In genomic region chr17:55495239-55495638, GRCh38 we compare ENCODE assay signal across 1 cellular context.
A peak's percentile ranks its signal among the peaks of the same experiment; 100 is the strongest.
TF ChIP-seq lines count a peak whose summit lies in the region.

No MANE protein-coding gene starts in this region.

TF ChIP-seq in HEK293, 187 proteins besides CTCF, POLR2A, EP300 and RAD21 (continued from another document):
- TF ChIP-seq, protein P1, sequence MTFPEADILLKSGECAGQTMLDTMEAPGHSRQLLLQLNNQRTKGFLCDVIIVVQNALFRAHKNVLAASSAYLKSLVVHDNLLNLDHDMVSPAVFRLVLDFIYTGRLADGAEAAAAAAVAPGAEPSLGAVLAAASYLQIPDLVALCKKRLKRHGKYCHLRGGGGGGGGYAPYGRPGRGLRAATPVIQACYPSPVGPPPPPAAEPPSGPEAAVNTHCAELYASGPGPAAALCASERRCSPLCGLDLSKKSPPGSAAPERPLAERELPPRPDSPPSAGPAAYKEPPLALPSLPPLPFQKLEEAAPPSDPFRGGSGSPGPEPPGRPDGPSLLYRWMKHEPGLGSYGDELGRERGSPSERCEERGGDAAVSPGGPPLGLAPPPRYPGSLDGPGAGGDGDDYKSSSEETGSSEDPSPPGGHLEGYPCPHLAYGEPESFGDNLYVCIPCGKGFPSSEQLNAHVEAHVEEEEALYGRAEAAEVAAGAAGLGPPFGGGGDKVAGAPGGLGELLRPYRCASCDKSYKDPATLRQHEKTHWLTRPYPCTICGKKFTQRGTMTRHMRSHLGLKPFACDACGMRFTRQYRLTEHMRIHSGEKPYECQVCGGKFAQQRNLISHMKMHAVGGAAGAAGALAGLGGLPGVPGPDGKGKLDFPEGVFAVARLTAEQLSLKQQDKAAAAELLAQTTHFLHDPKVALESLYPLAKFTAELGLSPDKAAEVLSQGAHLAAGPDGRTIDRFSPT (tag by site-specific recombination; IDR thresholded peaks at IDR 0.05), result no peak
- TF ChIP-seq SP2 (tag by site-specific recombination; IDR thresholded peaks at IDR 0.05), result no peak
- TF ChIP-seq ZNF274 (IDR thresholded peaks at IDR 0.05; ENCODE audit: low read length), result no peak
- TF ChIP-seq ZNF274 (tag by site-specific recombination; IDR thresholded peaks at IDR 0.05; ENCODE audit: borderline replicate concordance), result no peak
- TF ChIP-seq ZNF335 (tag by site-specific recombination; conservative IDR thresholded peaks at IDR 0.05), result 0 out of 2 replicates have a peak, but pooled peaks have one; percentile 8
- TF ChIP-seq, protein P2, sequence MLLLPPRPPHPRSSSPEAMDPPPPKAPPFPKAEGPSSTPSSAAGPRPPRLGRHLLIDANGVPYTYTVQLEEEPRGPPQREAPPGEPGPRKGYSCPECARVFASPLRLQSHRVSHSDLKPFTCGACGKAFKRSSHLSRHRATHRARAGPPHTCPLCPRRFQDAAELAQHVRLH (tag by site-specific recombination; IDR thresholded peaks at IDR 0.05), result no peak
- TF ChIP-seq ZSCAN5A (tag by site-specific recombination; IDR thresholded peaks at IDR 0.05), result no peak
- TF ChIP-seq, protein P3, sequence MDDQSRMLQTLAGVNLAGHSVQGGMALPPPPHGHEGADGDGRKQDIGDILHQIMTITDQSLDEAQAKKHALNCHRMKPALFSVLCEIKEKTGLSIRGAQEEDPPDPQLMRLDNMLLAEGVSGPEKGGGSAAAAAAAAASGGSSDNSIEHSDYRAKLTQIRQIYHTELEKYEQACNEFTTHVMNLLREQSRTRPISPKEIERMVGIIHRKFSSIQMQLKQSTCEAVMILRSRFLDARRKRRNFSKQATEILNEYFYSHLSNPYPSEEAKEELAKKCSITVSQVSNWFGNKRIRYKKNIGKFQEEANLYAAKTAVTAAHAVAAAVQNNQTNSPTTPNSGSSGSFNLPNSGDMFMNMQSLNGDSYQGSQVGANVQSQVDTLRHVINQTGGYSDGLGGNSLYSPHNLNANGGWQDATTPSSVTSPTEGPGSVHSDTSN (CRISPR knock-in tag; IDR thresholded peaks at IDR 0.05), result no peak
- TF ChIP-seq SETDB1 (IDR thresholded peaks at IDR 0.05; ENCODE audit: insufficient read length, low read length), result no peak
- 0 out of 2 replicates have a peak, but pooled peaks have one; percentile 44 for TF ChIP-seq ZNF18 (tag by site-specific recombination; IDR thresholded peaks at IDR 0.05)
- no peak for TF ChIP-seq HOXD13 (CRISPR knock-in tag; IDR thresholded peaks at IDR 0.05; ENCODE audit: borderline replicate concordance)
- 0 out of 2 replicates have a peak, but pooled peaks have one; percentile 30 for TF ChIP-seq ZEB2 (tag by site-specific recombination; IDR thresholded peaks at IDR 0.05)
- no peak for TF ChIP-seq ZNF350 (tag by site-specific recombination; IDR thresholded peaks at IDR 0.05)
- no peak for TF ChIP-seq ZNF426 (tag by site-specific recombination; IDR thresholded peaks at IDR 0.05)
- TF ChIP-seq GLIS1 (tag by site-specific recombination; IDR thresholded peaks at IDR 0.05), result peak; percentile 48; the same call in 1 of the 2 replicates
- TF ChIP-seq ZBTB49 (tag by site-specific recombination; IDR thresholded peaks at IDR 0.05; ENCODE audit: low read depth), result no peak
- no peak for TF ChIP-seq BCL6B (tag by site-specific recombination; IDR thresholded peaks at IDR 0.05)
- TF ChIP-seq ZBTB20 (tag by site-specific recombination; IDR thresholded peaks at IDR 0.05), result no peak
- TF ChIP-seq SALL2 (tag by site-specific recombination; IDR thresholded peaks at IDR 0.05; ENCODE audit: borderline replicate concordance), result no peak
- TF ChIP-seq ZNF529 (tag by site-specific recombination; IDR thresholded peaks at IDR 0.05; ENCODE audit: insufficient replicate concordance), result no peak
- no peak for TF ChIP-seq ZNF692 (tag by site-specific recombination; IDR thresholded peaks at IDR 0.05)
- TF ChIP-seq SCRT2 (tag by site-specific recombination; IDR thresholded peaks at IDR 0.05), result peak; percentile 52
- TF ChIP-seq ZNF398 (tag by site-specific recombination; IDR thresholded peaks at IDR 0.05), result peak; percentile 50
- no peak for TF ChIP-seq ZNF792 (tag by site-specific recombination; IDR thresholded peaks at IDR 0.05)
- no peak for TF ChIP-seq ZNF112 (tag by site-specific recombination; IDR thresholded peaks at IDR 0.05)
- TF ChIP-seq ZNF571 (tag by site-specific recombination; IDR thresholded peaks at IDR 0.05), result no peak
- TF ChIP-seq ZNF549 (tag by site-specific recombination; IDR thresholded peaks at IDR 0.05), result no peak
- TF ChIP-seq ZFP41 (tag by site-specific recombination; IDR thresholded peaks at IDR 0.05; ENCODE audit: borderline replicate concordance), result no peak
- TF ChIP-seq MEIS1 (CRISPR knock-in tag; IDR thresholded peaks at IDR 0.05; ENCODE audit: borderline replicate concordance), result no peak
- no peak for TF ChIP-seq ZNF132 (tag by site-specific recombination; IDR thresholded peaks at IDR 0.05; ENCODE audit: borderline replicate concordance)
- TF ChIP-seq ZNF175 (tag by site-specific recombination; IDR thresholded peaks at IDR 0.05), result no peak
- TF ChIP-seq ZNF19 (tag by site-specific recombination; IDR thresholded peaks at IDR 0.05; ENCODE audit: low read depth), result no peak
- no peak for TF ChIP-seq TRIM28 (IDR thresholded peaks at IDR 0.05; ENCODE audit: borderline replicate concordance, low read length)
- TF ChIP-seq AEBP2 (tag by site-specific recombination; IDR thresholded peaks at IDR 0.05; ENCODE audit: borderline replicate concordance), result no peak
- no peak for TF ChIP-seq ZBTB8A (tag by site-specific recombination; IDR thresholded peaks at IDR 0.05)
- no peak for TF ChIP-seq ZBTB7A (tag by site-specific recombination; IDR thresholded peaks at IDR 0.05; ENCODE audit: low read depth)
- TF ChIP-seq, protein P4, sequence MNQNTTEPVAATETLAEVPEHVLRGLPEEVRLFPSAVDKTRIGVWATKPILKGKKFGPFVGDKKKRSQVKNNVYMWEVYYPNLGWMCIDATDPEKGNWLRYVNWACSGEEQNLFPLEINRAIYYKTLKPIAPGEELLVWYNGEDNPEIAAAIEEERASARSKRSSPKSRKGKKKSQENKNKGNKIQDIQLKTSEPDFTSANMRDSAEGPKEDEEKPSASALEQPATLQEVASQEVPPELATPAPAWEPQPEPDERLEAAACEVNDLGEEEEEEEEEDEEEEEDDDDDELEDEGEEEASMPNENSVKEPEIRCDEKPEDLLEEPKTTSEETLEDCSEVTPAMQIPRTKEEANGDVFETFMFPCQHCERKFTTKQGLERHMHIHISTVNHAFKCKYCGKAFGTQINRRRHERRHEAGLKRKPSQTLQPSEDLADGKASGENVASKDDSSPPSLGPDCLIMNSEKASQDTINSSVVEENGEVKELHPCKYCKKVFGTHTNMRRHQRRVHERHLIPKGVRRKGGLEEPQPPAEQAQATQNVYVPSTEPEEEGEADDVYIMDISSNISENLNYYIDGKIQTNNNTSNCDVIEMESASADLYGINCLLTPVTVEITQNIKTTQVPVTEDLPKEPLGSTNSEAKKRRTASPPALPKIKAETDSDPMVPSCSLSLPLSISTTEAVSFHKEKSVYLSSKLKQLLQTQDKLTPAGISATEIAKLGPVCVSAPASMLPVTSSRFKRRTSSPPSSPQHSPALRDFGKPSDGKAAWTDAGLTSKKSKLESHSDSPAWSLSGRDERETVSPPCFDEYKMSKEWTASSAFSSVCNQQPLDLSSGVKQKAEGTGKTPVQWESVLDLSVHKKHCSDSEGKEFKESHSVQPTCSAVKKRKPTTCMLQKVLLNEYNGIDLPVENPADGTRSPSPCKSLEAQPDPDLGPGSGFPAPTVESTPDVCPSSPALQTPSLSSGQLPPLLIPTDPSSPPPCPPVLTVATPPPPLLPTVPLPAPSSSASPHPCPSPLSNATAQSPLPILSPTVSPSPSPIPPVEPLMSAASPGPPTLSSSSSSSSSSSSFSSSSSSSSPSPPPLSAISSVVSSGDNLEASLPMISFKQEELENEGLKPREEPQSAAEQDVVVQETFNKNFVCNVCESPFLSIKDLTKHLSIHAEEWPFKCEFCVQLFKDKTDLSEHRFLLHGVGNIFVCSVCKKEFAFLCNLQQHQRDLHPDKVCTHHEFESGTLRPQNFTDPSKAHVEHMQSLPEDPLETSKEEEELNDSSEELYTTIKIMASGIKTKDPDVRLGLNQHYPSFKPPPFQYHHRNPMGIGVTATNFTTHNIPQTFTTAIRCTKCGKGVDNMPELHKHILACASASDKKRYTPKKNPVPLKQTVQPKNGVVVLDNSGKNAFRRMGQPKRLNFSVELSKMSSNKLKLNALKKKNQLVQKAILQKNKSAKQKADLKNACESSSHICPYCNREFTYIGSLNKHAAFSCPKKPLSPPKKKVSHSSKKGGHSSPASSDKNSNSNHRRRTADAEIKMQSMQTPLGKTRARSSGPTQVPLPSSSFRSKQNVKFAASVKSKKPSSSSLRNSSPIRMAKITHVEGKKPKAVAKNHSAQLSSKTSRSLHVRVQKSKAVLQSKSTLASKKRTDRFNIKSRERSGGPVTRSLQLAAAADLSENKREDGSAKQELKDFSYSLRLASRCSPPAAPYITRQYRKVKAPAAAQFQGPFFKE (tag by site-specific recombination; IDR thresholded peaks at IDR 0.05; ENCODE audit: borderline replicate concordance), result no peak
